ENCODE assay signal across 1 cellular context in genomic region chr13:26557393-26558073, GRCh38.
A peak's percentile ranks its signal among the peaks of the same experiment; 100 is the strongest.
TF ChIP-seq lines count a peak whose summit lies in the region.

TSS of gene WASF3 (plus strand) at chr13:26557683. CDS start at chr13:26642271, 84,588 bp downstream.

TF ChIP-seq in HepG2, 621 proteins besides CTCF, POLR2A, EP300 and RAD21 (continued from another document):
- no peak for TF ChIP-seq DPF2 (CRISPR knock-in tag; IDR thresholded peaks at IDR 0.05; ENCODE audit: borderline replicate concordance, low read depth)
- TF ChIP-seq ZNF552 (CRISPR knock-in tag; IDR thresholded peaks at IDR 0.05; ENCODE audit: borderline replicate concordance) = no peak
- TF ChIP-seq ONECUT2 (CRISPR knock-in tag; IDR thresholded peaks at IDR 0.05) = no peak
- TF ChIP-seq KMT2B (CRISPR knock-in tag; IDR thresholded peaks at IDR 0.05) = 0 out of 2 replicates have a peak, but pooled peaks have one; percentile 30
- TF ChIP-seq ZNF576 (CRISPR knock-in tag; IDR thresholded peaks at IDR 0.05) = no peak
- TF ChIP-seq NFYB (CRISPR knock-in tag; IDR thresholded peaks at IDR 0.05) = peak; percentile 85
- no peak for TF ChIP-seq KDM2A (CRISPR knock-in tag; IDR thresholded peaks at IDR 0.05; ENCODE audit: borderline replicate concordance, low read depth)
- 0 out of 2 replicates have a peak, but pooled peaks have one; percentile 49 for TF ChIP-seq YEATS4 (CRISPR knock-in tag; IDR thresholded peaks at IDR 0.05; ENCODE audit: borderline replicate concordance)
- TF ChIP-seq PHF20 (CRISPR knock-in tag; IDR thresholded peaks at IDR 0.05) = 0 out of 2 replicates have a peak, but pooled peaks have one; percentile 10
- no peak for TF ChIP-seq NFRKB (IDR thresholded peaks at IDR 0.05)
- peak; percentile 37; the same call in 1 of the 2 replicates for TF ChIP-seq RBFOX2 (IDR thresholded peaks at IDR 0.05; ENCODE audit: low read depth, low read length)
- no peak for TF ChIP-seq DZIP1 (CRISPR knock-in tag; IDR thresholded peaks at IDR 0.05)
- no peak for TF ChIP-seq ZNF704 (CRISPR knock-in tag; IDR thresholded peaks at IDR 0.05; ENCODE audit: borderline replicate concordance)
